Comparison of ENCODE assay signal across 1 cellular context in the genomic region with DNA sequence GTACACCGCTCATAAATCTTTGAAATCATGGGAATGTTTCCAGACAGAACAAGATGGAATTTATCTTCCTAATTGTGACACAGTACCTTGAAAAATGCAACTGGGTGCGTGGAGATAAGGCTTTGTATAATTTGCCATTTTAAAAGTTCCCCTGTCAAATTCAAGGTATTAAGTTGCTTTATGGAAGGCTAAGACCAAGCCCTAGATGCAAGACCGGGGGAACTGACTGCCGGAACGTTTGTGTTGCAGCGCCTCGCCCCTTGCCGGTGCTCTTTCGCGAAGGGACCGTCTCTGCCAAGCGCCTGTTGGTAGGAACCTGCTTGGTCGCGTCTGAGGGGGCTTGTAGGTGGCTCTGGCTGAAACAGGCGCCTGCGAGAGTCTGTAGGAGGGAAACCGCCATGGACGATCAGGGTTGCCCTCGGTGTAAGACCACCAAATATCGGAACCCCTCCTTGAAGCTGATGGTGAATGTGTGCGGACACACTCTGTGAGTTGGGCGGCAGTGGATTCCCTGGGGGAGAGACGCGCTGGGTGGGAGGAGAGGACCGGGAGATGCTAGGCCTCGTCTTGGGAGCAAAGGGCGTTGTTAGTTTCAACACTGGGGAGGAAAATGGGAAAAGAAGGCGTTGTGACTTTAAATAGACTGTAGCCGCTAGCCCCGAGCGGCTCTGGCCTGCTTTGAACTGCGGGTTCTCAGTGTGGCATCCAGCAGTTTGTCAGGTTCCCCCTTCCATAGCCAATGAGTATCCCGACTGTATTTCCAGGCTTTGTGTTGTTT.
A peak's percentile ranks its signal among the peaks of the same experiment; 100 is the strongest.
TF ChIP-seq lines count a peak whose summit lies in the region.

A gene (plus strand): TSS at position 297 of the 778 bp plus-strand sequence. CDS start 102 bp downstream, at position 399.

TF ChIP-seq in HepG2, 621 proteins besides CTCF, POLR2A, EP300 and RAD21 (continued from another document and continues in another):
- TF ChIP-seq, protein P1, sequence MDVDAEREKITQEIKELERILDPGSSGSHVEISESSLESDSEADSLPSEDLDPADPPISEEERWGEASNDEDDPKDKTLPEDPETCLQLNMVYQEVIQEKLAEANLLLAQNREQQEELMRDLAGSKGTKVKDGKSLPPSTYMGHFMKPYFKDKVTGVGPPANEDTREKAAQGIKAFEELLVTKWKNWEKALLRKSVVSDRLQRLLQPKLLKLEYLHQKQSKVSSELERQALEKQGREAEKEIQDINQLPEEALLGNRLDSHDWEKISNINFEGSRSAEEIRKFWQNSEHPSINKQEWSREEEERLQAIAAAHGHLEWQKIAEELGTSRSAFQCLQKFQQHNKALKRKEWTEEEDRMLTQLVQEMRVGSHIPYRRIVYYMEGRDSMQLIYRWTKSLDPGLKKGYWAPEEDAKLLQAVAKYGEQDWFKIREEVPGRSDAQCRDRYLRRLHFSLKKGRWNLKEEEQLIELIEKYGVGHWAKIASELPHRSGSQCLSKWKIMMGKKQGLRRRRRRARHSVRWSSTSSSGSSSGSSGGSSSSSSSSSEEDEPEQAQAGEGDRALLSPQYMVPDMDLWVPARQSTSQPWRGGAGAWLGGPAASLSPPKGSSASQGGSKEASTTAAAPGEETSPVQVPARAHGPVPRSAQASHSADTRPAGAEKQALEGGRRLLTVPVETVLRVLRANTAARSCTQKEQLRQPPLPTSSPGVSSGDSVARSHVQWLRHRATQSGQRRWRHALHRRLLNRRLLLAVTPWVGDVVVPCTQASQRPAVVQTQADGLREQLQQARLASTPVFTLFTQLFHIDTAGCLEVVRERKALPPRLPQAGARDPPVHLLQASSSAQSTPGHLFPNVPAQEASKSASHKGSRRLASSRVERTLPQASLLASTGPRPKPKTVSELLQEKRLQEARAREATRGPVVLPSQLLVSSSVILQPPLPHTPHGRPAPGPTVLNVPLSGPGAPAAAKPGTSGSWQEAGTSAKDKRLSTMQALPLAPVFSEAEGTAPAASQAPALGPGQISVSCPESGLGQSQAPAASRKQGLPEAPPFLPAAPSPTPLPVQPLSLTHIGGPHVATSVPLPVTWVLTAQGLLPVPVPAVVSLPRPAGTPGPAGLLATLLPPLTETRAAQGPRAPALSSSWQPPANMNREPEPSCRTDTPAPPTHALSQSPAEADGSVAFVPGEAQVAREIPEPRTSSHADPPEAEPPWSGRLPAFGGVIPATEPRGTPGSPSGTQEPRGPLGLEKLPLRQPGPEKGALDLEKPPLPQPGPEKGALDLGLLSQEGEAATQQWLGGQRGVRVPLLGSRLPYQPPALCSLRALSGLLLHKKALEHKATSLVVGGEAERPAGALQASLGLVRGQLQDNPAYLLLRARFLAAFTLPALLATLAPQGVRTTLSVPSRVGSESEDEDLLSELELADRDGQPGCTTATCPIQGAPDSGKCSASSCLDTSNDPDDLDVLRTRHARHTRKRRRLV (CRISPR knock-in tag; IDR thresholded peaks at IDR 0.05): peak; percentile 61; the same call in 1 of the 2 replicates
- TF ChIP-seq ISX (CRISPR knock-in tag; conservative IDR thresholded peaks at IDR 0.05) (0 out of 2 replicates have a peak, but pooled peaks have one; percentile 22), ZNF7 (CRISPR knock-in tag; IDR thresholded peaks at IDR 0.05) (no peak), JUN (CRISPR knock-in tag; IDR thresholded peaks at IDR 0.05) (0 out of 2 replicates have a peak, but pooled peaks have one; percentile 56), REPIN1 (CRISPR knock-in tag; IDR thresholded peaks at IDR 0.05; ENCODE audit: borderline replicate concordance, low read depth) (peak; percentile 90; the same call in 1 of the 2 replicates), ISL2 (CRISPR knock-in tag; IDR thresholded peaks at IDR 0.05) (peak; percentile 67; the same call in 1 of the 2 replicates), ELF4 (CRISPR knock-in tag; IDR thresholded peaks at IDR 0.05; ENCODE audit: borderline replicate concordance) (0 out of 2 replicates have a peak, but pooled peaks have one; percentile 28), GZF1 (CRISPR knock-in tag; IDR thresholded peaks at IDR 0.05) (peak; percentile 68; the same call in 1 of the 2 replicates), DPF2 (CRISPR knock-in tag; IDR thresholded peaks at IDR 0.05; ENCODE audit: borderline replicate concordance, low read depth) (no peak), NFYC (CRISPR knock-in tag; IDR thresholded peaks at IDR 0.05) (peak; percentile 54), THAP11 (CRISPR knock-in tag; IDR thresholded peaks at IDR 0.05) (peak; percentile 92), SRY (CRISPR knock-in tag; IDR thresholded peaks at IDR 0.05) (no peak), ZFP36 (IDR thresholded peaks at IDR 0.05; ENCODE audit: borderline replicate concordance, low read depth, low read length, partially characterized antibody) (peak; percentile 45), ZNF468 (CRISPR knock-in tag; IDR thresholded peaks at IDR 0.05) (no peak), KLF12 (CRISPR knock-in tag; IDR thresholded peaks at IDR 0.05; ENCODE audit: borderline replicate concordance) (no peak), ZBTB7B (CRISPR knock-in tag; IDR thresholded peaks at IDR 0.05) (peak; percentile 96), SMAD1 (CRISPR knock-in tag; IDR thresholded peaks at IDR 0.05; ENCODE audit: borderline replicate concordance, low read depth) (peak; percentile 81; the same call in 1 of the 2 replicates), TMF1 (CRISPR knock-in tag; IDR thresholded peaks at IDR 0.05; ENCODE audit: low read depth) (no peak), ZSCAN22 (CRISPR knock-in tag; IDR thresholded peaks at IDR 0.05) (0 out of 2 replicates have a peak, but pooled peaks have one; percentile 39), SP2 (CRISPR knock-in tag; IDR thresholded peaks at IDR 0.05) (peak; percentile 28; the same call in 1 of the 2 replicates), ZNF337 (CRISPR knock-in tag; IDR thresholded peaks at IDR 0.05; ENCODE audit: borderline replicate concordance, low read depth) (no peak)
- TF ChIP-seq, protein P2, sequence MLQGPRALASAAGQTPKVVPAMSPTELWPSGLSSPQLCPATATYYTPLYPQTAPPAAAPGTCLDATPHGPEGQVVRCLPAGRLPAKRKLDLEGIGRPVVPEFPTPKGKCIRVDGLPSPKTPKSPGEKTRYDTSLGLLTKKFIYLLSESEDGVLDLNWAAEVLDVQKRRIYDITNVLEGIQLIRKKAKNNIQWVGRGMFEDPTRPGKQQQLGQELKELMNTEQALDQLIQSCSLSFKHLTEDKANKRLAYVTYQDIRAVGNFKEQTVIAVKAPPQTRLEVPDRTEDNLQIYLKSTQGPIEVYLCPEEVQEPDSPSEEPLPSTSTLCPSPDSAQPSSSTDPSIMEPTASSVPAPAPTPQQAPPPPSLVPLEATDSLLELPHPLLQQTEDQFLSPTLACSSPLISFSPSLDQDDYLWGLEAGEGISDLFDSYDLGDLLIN (CRISPR knock-in tag; IDR thresholded peaks at IDR 0.05; ENCODE audit: borderline replicate concordance): peak; percentile 29; the same call in 1 of the 2 replicates
- TF ChIP-seq, protein P3, sequence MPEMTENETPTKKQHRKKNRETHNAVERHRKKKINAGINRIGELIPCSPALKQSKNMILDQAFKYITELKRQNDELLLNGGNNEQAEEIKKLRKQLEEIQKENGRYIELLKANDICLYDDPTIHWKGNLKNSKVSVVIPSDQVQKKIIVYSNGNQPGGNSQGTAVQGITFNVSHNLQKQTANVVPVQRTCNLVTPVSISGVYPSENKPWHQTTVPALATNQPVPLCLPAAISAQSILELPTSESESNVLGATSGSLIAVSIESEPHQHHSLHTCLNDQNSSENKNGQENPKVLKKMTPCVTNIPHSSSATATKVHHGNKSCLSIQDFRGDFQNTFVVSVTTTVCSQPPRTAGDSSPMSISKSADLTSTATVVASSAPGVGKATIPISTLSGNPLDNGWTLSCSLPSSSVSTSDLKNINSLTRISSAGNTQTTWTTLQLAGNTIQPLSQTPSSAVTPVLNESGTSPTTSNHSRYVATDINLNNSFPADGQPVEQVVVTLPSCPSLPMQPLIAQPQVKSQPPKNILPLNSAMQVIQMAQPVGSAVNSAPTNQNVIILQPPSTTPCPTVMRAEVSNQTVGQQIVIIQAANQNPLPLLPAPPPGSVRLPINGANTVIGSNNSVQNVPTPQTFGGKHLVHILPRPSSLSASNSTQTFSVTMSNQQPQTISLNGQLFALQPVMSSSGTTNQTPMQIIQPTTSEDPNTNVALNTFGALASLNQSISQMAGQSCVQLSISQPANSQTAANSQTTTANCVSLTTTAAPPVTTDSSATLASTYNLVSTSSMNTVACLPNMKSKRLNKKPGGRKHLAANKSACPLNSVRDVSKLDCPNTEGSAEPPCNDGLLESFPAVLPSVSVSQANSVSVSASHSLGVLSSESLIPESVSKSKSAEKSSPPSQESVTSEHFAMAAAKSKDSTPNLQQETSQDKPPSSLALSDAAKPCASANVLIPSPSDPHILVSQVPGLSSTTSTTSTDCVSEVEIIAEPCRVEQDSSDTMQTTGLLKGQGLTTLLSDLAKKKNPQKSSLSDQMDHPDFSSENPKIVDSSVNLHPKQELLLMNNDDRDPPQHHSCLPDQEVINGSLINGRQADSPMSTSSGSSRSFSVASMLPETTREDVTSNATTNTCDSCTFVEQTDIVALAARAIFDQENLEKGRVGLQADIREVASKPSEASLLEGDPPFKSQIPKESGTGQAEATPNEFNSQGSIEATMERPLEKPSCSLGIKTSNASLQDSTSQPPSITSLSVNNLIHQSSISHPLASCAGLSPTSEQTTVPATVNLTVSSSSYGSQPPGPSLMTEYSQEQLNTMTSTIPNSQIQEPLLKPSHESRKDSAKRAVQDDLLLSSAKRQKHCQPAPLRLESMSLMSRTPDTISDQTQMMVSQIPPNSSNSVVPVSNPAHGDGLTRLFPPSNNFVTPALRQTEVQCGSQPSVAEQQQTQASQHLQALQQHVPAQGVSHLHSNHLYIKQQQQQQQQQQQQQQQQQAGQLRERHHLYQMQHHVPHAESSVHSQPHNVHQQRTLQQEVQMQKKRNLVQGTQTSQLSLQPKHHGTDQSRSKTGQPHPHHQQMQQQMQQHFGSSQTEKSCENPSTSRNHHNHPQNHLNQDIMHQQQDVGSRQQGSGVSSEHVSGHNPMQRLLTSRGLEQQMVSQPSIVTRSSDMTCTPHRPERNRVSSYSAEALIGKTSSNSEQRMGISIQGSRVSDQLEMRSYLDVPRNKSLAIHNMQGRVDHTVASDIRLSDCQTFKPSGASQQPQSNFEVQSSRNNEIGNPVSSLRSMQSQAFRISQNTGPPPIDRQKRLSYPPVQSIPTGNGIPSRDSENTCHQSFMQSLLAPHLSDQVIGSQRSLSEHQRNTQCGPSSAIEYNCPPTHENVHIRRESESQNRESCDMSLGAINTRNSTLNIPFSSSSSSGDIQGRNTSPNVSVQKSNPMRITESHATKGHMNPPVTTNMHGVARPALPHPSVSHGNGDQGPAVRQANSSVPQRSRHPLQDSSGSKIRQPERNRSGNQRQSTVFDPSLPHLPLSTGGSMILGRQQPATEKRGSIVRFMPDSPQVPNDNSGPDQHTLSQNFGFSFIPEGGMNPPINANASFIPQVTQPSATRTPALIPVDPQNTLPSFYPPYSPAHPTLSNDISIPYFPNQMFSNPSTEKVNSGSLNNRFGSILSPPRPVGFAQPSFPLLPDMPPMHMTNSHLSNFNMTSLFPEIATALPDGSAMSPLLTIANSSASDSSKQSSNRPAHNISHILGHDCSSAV (CRISPR knock-in tag; IDR thresholded peaks at IDR 0.05; ENCODE audit: borderline replicate concordance): no peak
- TF ChIP-seq, protein P4, sequence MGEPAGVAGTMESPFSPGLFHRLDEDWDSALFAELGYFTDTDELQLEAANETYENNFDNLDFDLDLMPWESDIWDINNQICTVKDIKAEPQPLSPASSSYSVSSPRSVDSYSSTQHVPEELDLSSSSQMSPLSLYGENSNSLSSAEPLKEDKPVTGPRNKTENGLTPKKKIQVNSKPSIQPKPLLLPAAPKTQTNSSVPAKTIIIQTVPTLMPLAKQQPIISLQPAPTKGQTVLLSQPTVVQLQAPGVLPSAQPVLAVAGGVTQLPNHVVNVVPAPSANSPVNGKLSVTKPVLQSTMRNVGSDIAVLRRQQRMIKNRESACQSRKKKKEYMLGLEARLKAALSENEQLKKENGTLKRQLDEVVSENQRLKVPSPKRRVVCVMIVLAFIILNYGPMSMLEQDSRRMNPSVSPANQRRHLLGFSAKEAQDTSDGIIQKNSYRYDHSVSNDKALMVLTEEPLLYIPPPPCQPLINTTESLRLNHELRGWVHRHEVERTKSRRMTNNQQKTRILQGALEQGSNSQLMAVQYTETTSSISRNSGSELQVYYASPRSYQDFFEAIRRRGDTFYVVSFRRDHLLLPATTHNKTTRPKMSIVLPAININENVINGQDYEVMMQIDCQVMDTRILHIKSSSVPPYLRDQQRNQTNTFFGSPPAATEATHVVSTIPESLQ (CRISPR knock-in tag; conservative IDR thresholded peaks at IDR 0.05): no peak
- TF ChIP-seq, protein P5, sequence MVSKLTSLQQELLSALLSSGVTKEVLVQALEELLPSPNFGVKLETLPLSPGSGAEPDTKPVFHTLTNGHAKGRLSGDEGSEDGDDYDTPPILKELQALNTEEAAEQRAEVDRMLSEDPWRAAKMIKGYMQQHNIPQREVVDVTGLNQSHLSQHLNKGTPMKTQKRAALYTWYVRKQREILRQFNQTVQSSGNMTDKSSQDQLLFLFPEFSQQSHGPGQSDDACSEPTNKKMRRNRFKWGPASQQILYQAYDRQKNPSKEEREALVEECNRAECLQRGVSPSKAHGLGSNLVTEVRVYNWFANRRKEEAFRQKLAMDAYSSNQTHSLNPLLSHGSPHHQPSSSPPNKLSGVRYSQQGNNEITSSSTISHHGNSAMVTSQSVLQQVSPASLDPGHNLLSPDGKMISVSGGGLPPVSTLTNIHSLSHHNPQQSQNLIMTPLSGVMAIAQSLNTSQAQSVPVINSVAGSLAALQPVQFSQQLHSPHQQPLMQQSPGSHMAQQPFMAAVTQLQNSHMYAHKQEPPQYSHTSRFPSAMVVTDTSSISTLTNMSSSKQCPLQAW (CRISPR knock-in tag; IDR thresholded peaks at IDR 0.05): peak; percentile 84
- TF ChIP-seq, protein P6, sequence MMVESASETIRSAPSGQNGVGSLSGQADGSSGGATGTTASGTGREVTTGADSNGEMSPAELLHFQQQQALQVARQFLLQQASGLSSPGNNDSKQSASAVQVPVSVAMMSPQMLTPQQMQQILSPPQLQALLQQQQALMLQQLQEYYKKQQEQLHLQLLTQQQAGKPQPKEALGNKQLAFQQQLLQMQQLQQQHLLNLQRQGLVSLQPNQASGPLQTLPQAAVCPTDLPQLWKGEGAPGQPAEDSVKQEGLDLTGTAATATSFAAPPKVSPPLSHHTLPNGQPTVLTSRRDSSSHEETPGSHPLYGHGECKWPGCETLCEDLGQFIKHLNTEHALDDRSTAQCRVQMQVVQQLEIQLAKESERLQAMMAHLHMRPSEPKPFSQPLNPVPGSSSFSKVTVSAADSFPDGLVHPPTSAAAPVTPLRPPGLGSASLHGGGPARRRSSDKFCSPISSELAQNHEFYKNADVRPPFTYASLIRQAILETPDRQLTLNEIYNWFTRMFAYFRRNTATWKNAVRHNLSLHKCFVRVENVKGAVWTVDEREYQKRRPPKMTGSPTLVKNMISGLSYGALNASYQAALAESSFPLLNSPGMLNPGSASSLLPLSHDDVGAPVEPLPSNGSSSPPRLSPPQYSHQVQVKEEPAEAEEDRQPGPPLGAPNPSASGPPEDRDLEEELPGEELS (CRISPR knock-in tag; IDR thresholded peaks at IDR 0.05): peak; percentile 69
- TF ChIP-seq, protein P7, sequence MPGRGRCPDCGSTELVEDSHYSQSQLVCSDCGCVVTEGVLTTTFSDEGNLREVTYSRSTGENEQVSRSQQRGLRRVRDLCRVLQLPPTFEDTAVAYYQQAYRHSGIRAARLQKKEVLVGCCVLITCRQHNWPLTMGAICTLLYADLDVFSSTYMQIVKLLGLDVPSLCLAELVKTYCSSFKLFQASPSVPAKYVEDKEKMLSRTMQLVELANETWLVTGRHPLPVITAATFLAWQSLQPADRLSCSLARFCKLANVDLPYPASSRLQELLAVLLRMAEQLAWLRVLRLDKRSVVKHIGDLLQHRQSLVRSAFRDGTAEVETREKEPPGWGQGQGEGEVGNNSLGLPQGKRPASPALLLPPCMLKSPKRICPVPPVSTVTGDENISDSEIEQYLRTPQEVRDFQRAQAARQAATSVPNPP (CRISPR knock-in tag; IDR thresholded peaks at IDR 0.05): no peak
